Comparison of ENCODE assay signal across 22 cellular contexts in the genomic region with DNA sequence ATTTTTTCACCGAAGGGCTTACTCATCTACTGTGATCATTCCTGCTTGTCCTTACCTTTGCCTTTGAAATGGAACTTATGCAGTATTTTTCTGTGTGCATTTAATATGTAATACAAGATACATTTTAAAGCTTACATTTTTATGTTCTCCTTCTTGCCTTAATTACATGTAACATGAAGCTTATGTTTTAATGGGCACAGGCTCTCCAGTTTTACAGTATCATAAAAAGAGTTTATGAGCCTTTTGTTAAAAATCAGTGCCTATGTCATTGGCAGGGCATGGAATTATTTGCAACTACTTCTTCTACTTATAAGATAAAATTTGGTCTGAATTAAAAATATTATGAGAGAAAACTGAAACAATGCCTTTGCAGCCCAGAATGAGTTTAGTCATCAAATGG. TPM values are rescaled to one million over a fixed set of nuclear protein-coding genes. Genes with fewer than 3 reads are reported as not detected.
A peak's percentile ranks its signal among the peaks of the same experiment; 100 is the strongest.
DNase-seq lines count a peak whose midpoint lies in the region; ATAC-seq, FAIRE-seq and TF ChIP-seq lines count a peak whose summit lies in the region.
"Had no signal": no experiment of that assay in that cellular context is flagged by ENCODE, and none has a peak within 500 bp of the region (broad histone marks: within the 10 kb centered on the region; RNA-seq: fewer than 3 reads in every experiment).

No MANE protein-coding gene starts in this region.

- H3K4me1 ChIP-seq in HEK293 (ENCODE audit: control insufficient read depth, insufficient read depth, low read length) (0 out of 2 replicates have a peak, but pooled peaks cover 2% of the 10 kb centered on the region), osteoblast (ENCODE audit: insufficient read depth, low read length) (peaks cover 51% of the 10 kb centered on the region)
- H3K4me1 ChIP-seq: BE2C had no signal

- no peaks in the 10 kb centered on the region for H3K27me3 ChIP-seq in osteoblast (ENCODE audit: insufficient read depth, low read length)
- H3K27me3 ChIP-seq: BE2C had no signal

- H2AFZ ChIP-seq in osteoblast (ENCODE audit: low read length) = no peak overlapping the region
- H2AFZ ChIP-seq: GM23338 had no signal

- CTCF ChIA-PET in HEK293 (lab: Yijun Ruan, JAX) = no interaction called here

- no peak for TF ChIP-seq CTCF in HEK293 (tag by site-specific recombination; IDR thresholded peaks at IDR 0.05)
- TF ChIP-seq CTCF in LNCaP clone FGC (IDR thresholded peaks at IDR 0.05; ENCODE audit: control insufficient read depth, extremely low read depth, insufficient read depth) = no peak
- TF ChIP-seq CTCF in osteoblast (IDR thresholded peaks at IDR 0.05; ENCODE audit: extremely low read depth, low read depth, low read length) = no peak

- H3K9me3 ChIP-seq in HEK293 (ENCODE audit: control insufficient read depth, insufficient read depth, low read depth, low read length) (no peaks in the 10 kb centered on the region), osteoblast (ENCODE audit: low read depth, low read length) (no peaks in the 10 kb centered on the region)
- H3K9me3 ChIP-seq: BE2C had no signal

- POLR2A ChIA-PET in HEK293 (lab: Yijun Ruan, JAX) = no interaction called here

- H3K36me3 ChIP-seq in HEK293 (ENCODE audit: control insufficient read depth in 2 of 2, insufficient read depth in 1 of 2, low read length in 2 of 2) (no peaks in the 10 kb centered on the region), osteoblast (ENCODE audit: insufficient read depth, low read length) (no peaks in the 10 kb centered on the region)
- H3K36me3 ChIP-seq: BE2C had no signal

- H3K79me2 ChIP-seq in osteoblast (ENCODE audit: insufficient read depth, low read length) = no peaks in the 10 kb centered on the region

- no peak overlapping the region for H3K4me2 ChIP-seq in osteoblast (ENCODE audit: insufficient read depth, low read length)
- H3K4me2 ChIP-seq: GM23338 had no signal

- H3K27ac ChIP-seq in HEK293 (ENCODE audit: extremely low read depth, low read depth, low read length) = no peak overlapping the region
- H3K27ac ChIP-seq in osteoblast (ENCODE audit: low read depth, low read length) = peak overlapping the region; percentile 93

- H4K20me1 ChIP-seq in osteoblast (ENCODE audit: insufficient read depth, low read length) = no peaks in the 10 kb centered on the region

- no peak for FAIRE-seq in RCC 7860 (lab: Jason Lieb, UNC)
- FAIRE-seq: G401.6, GM12891 had no signal

- DNase-seq in LNCaP clone FGC (ENCODE audit: low read depth) (peak; percentile 65), NCI-H69 (lab: John Stamatoyannopoulos, UW) (peak; percentile 48), osteoblast (ENCODE audit: insufficient read length, low spot score, missing footprints) (no peak), RCC 7860 (ENCODE audit: low spot score) (no peak)
- no peak for DNase-seq in stimulated activated CD4-positive, alpha-beta T cell treated with anti-CD3 and anti-CD28 coated beads, Interleukin-12 subunit alpha, Interleukin-12 subunit beta, amount 100 ng/mL, for 4 hours
- DNase-seq: BE2C; C1 segment of cervical spinal cord; CD4-positive, CD25-positive, alpha-beta regulatory T cell; CD8-positive, alpha-beta memory T cell; COR-L47; DMS 273 treated with DMSO at 0.1 percent for 48 hours; DMS53; DND-41; HCEC 1CT had no signal

- H3K4me3 ChIP-seq in HEK293 (ENCODE audit: low read depth, low read length) (no peak overlapping the region), LNCaP clone FGC (ENCODE audit: low read depth, low read length) (no peak overlapping the region), osteoblast (ENCODE audit: insufficient read depth, low read length) (no peak overlapping the region)
- H3K4me3 ChIP-seq: GM23338 had no signal

- ATAC-seq in GM18519 (IDR thresholded peaks at IDR 0.05; ENCODE audit: low FRiP score, unreplicated experiment) (no peak), GM19455 (IDR thresholded peaks at IDR 0.05; ENCODE audit: unreplicated experiment) (no peak)
- ATAC-seq: GM23338 had no signal

TF ChIP-seq in HEK293, 187 proteins besides CTCF, POLR2A, EP300 and RAD21 (continues in another document):
- TF ChIP-seq, protein P1, sequence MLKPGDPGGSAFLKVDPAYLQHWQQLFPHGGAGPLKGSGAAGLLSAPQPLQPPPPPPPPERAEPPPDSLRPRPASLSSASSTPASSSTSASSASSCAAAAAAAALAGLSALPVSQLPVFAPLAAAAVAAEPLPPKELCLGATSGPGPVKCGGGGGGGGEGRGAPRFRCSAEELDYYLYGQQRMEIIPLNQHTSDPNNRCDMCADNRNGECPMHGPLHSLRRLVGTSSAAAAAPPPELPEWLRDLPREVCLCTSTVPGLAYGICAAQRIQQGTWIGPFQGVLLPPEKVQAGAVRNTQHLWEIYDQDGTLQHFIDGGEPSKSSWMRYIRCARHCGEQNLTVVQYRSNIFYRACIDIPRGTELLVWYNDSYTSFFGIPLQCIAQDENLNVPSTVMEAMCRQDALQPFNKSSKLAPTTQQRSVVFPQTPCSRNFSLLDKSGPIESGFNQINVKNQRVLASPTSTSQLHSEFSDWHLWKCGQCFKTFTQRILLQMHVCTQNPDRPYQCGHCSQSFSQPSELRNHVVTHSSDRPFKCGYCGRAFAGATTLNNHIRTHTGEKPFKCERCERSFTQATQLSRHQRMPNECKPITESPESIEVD (tag by site-specific recombination; IDR thresholded peaks at IDR 0.05) = peak; percentile 85
- TF ChIP-seq, protein P2, sequence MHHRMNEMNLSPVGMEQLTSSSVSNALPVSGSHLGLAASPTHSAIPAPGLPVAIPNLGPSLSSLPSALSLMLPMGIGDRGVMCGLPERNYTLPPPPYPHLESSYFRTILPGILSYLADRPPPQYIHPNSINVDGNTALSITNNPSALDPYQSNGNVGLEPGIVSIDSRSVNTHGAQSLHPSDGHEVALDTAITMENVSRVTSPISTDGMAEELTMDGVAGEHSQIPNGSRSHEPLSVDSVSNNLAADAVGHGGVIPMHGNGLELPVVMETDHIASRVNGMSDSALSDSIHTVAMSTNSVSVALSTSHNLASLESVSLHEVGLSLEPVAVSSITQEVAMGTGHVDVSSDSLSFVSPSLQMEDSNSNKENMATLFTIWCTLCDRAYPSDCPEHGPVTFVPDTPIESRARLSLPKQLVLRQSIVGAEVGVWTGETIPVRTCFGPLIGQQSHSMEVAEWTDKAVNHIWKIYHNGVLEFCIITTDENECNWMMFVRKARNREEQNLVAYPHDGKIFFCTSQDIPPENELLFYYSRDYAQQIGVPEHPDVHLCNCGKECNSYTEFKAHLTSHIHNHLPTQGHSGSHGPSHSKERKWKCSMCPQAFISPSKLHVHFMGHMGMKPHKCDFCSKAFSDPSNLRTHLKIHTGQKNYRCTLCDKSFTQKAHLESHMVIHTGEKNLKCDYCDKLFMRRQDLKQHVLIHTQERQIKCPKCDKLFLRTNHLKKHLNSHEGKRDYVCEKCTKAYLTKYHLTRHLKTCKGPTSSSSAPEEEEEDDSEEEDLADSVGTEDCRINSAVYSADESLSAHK (tag by site-specific recombination; IDR thresholded peaks at IDR 0.05) = peak; percentile 63; the same call in 1 of the 2 replicates
- TF ChIP-seq ZNF311 (tag by site-specific recombination; IDR thresholded peaks at IDR 0.05; ENCODE audit: borderline replicate concordance) = no peak
- TF ChIP-seq HOXD13 (CRISPR knock-in tag; IDR thresholded peaks at IDR 0.05; ENCODE audit: borderline replicate concordance) = no peak
- no peak for TF ChIP-seq ZNF140 (tag by site-specific recombination; IDR thresholded peaks at IDR 0.05)
- TF ChIP-seq ZNF184 (tag by site-specific recombination; IDR thresholded peaks at IDR 0.05) = no peak
- TF ChIP-seq, protein P3, sequence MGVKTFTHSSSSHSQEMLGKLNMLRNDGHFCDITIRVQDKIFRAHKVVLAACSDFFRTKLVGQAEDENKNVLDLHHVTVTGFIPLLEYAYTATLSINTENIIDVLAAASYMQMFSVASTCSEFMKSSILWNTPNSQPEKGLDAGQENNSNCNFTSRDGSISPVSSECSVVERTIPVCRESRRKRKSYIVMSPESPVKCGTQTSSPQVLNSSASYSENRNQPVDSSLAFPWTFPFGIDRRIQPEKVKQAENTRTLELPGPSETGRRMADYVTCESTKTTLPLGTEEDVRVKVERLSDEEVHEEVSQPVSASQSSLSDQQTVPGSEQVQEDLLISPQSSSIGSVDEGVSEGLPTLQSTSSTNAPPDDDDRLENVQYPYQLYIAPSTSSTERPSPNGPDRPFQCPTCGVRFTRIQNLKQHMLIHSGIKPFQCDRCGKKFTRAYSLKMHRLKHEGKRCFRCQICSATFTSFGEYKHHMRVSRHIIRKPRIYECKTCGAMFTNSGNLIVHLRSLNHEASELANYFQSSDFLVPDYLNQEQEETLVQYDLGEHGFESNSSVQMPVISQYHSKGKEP (tag by site-specific recombination; IDR thresholded peaks at IDR 0.05) = peak; percentile 62
- no peak for TF ChIP-seq ZNF670 (tag by site-specific recombination; IDR thresholded peaks at IDR 0.05; ENCODE audit: low read depth)
- 0 out of 2 replicates have a peak, but pooled peaks have one; percentile 28 for TF ChIP-seq IKZF3 (tag by site-specific recombination; IDR thresholded peaks at IDR 0.05)
- no peak for TF ChIP-seq KLF8 (tag by site-specific recombination; IDR thresholded peaks at IDR 0.05)
- no peak for TF ChIP-seq ZBTB8A (tag by site-specific recombination; IDR thresholded peaks at IDR 0.05)
- TF ChIP-seq, protein P4, sequence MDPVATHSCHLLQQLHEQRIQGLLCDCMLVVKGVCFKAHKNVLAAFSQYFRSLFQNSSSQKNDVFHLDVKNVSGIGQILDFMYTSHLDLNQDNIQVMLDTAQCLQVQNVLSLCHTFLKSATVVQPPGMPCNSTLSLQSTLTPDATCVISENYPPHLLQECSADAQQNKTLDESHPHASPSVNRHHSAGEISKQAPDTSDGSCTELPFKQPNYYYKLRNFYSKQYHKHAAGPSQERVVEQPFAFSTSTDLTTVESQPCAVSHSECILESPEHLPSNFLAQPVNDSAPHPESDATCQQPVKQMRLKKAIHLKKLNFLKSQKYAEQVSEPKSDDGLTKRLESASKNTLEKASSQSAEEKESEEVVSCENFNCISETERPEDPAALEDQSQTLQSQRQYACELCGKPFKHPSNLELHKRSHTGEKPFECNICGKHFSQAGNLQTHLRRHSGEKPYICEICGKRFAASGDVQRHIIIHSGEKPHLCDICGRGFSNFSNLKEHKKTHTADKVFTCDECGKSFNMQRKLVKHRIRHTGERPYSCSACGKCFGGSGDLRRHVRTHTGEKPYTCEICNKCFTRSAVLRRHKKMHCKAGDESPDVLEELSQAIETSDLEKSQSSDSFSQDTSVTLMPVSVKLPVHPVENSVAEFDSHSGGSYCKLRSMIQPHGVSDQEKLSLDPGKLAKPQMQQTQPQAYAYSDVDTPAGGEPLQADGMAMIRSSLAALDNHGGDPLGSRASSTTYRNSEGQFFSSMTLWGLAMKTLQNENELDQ (tag by site-specific recombination; IDR thresholded peaks at IDR 0.05; ENCODE audit: low read depth) = no peak

RNA-seq across cellular contexts. Expression of a gene that starts 28.1 kb away (rescaled TPM):
- total RNA-seq in osteoblast = under 0.01 and 0.29 TPM in 2 replicates
- total RNA-seq: A172; CD4-positive, CD25-positive, alpha-beta regulatory T cell; HT-29 had no signal

Comparison
In these comparisons a context has a peak if more than half of its experiments do, and no peak if none do; other contexts are left out.
1. DNase-seq: peak in LNCaP clone FGC (single experiment) and NCI-H69 (single experiment); none in osteoblast (single experiment), RCC 7860 (single experiment) and stimulated activated CD4-positive, alpha-beta T cell treated with anti-CD3 and anti-CD28 coated beads, Interleukin-12 subunit alpha, Interleukin-12 subunit beta, amount 100 ng/mL, for 4 hours (single experiment).